In the genomic region with DNA sequence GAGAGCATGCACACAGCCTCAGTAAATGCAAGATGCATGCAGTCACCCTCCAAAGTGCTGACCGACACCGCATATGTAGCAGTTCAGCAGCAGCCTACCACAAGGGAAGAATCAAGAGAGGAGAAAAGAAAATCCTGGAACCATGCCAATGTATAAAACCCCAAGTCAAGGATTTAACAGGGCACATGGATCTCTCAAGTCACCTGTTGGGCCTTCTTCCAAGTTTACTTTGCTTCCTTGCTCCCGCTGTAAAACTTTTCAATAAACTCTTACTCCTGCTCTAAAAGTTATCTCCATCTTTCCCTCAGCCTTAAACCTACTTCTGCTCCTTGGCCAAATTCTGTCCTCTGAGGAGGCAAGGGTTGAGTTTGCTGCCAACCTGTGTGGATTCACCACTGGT, we compare ENCODE assay signal across 1 cellular context.
TF ChIP-seq lines count a peak whose summit lies in the region.

No MANE protein-coding gene starts in this region.

TF ChIP-seq in H1, 55 proteins besides CTCF, POLR2A, EP300 and RAD21:
- no peak for TF ChIP-seq CBX5 (IDR thresholded peaks at IDR 0.05; ENCODE audit: low read depth, low read length)
- no peak for TF ChIP-seq SRF (IDR thresholded peaks at IDR 0.05; ENCODE audit: low read depth, low read length)
- no peak for TF ChIP-seq KDM5A (IDR thresholded peaks at IDR 0.05; ENCODE audit: low read length)
- TF ChIP-seq BRCA1 (IDR thresholded peaks at IDR 0.05; ENCODE audit: low read depth, low read length), result no peak
- TF ChIP-seq EZH2 (IDR thresholded peaks at IDR 0.05; ENCODE audit: low read depth, low read length, severe bottlenecking), result no peak
- TF ChIP-seq MAFK (IDR thresholded peaks at IDR 0.05; ENCODE audit: low read depth, low read length), result no peak
- no peak for TF ChIP-seq TBP (IDR thresholded peaks at IDR 0.05; ENCODE audit: low read depth, low read length)
- no peak for TF ChIP-seq BACH1 (IDR thresholded peaks at IDR 0.05; ENCODE audit: low read length)
- no peak for TF ChIP-seq SP4 (IDR thresholded peaks at IDR 0.05; ENCODE audit: low read length)
- TF ChIP-seq YY1 (IDR thresholded peaks at IDR 0.05; ENCODE audit: low read depth, low read length), result no peak
- no peak for TF ChIP-seq ZNF274 (IDR thresholded peaks at IDR 0.05; ENCODE audit: borderline replicate concordance, extremely low read depth, low read length)
- TF ChIP-seq RFX5 (IDR thresholded peaks at IDR 0.05; ENCODE audit: borderline replicate concordance, low read depth, low read length), result no peak
- TF ChIP-seq TCF12 (IDR thresholded peaks at IDR 0.05; ENCODE audit: low read depth, low read length), result no peak
- TF ChIP-seq, protein P1, sequence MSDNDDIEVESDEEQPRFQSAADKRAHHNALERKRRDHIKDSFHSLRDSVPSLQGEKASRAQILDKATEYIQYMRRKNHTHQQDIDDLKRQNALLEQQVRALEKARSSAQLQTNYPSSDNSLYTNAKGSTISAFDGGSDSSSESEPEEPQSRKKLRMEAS (IDR thresholded peaks at IDR 0.05), result no peak
- no peak for TF ChIP-seq TAF1 (IDR thresholded peaks at IDR 0.05; ENCODE audit: low read depth, low read length)
